Comparison of ENCODE assay signal across 8 cellular contexts in the genomic region with DNA sequence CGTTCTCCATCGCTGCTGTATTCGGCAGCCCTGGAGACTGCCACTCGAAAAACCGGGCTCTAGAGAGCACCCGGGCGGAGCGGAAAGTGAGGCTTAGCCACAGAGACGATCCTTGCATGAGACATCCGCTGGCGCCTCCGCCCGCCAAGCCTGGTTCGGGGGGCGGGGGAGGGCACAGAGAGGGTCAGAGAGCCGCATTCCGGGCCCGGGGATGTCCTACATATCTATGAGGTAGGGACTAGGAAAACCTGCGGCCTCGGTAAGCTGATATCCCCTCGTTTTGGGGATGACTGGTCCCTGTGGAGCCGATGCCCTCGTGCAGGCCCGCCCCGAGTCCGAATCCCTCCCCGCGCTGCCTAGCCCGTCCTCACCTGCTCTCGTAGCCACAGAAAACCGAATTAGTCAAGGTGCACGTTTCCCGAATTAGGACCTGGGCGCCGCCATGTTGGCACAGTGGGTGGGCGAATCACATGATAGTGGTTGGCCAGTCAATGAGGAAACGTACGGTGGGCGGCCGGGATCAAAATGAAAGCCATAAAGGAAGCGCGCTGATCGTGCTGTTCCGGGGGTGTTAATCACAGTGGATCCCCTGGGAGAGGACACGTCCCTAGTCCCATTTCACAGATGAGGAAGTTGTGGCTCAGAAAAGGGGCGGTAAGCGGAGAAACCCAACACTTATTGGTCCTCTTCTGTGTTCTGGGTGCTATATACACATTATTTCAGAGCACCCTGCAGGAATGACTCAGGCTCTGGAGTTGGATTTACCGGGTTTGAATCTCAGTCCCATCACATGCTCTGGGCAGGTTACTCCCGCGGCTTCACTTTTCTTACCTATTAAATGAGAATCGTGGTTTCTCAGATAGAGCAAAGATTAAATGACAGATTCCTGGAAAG. TPM values are rescaled to one million over a fixed set of nuclear protein-coding genes. Genes with fewer than 3 reads are reported as not detected.
A peak's percentile ranks its signal among the peaks of the same experiment; 100 is the strongest.
DNase-seq lines count a peak whose midpoint lies in the region; TF ChIP-seq lines count a peak whose summit lies in the region.

A gene (minus strand): TSS at position 459 of the 894 bp plus-strand sequence. CDS start 341 bp downstream, at position 118.

- H3K36me3 ChIP-seq in mucosa of rectum (ENCODE audit: control insufficient read depth in 2 of 2, insufficient read depth in 2 of 2, low read length in 2 of 2), result peaks cover 5 to 6% of the 10 kb centered on the region in 2 donors

- H3K27me3 Mint-ChIP-seq in IgD-negative memory B cell, result no peaks in the 10 kb centered on the region

- TF ChIP-seq CTCF in AG09319 (IDR thresholded peaks at IDR 0.05; ENCODE audit: low read depth, low read length) (no peak), epithelial cell of proximal tubule (conservative IDR thresholded peaks at IDR 0.05; ENCODE audit: low read depth, low read length) (no peak)

- H3K27ac ChIP-seq in mucosa of rectum (ENCODE audit: low read depth in 2 of 2, low read length in 2 of 2), result peak within 1 kb of the TSS; percentile 54 to 74

- H3K9ac ChIP-seq in mucosa of rectum (ENCODE audit: low read depth in 1 of 2, low read length in 2 of 2), result peak within 1 kb of the TSS; percentile 76 to 81

- peak within 1 kb of the TSS; percentile 92 to 98 (median 92) for H3K27ac Mint-ChIP-seq in IgD-negative memory B cell

- no peaks in the 10 kb centered on the region for H3K27me3 ChIP-seq in mucosa of rectum (ENCODE audit: control insufficient read depth in 2 of 2, insufficient read depth in 2 of 2, low read length in 2 of 2)

- DNase-seq in AG09319 (ENCODE audit: extremely low read depth, low read depth) (peak; percentile 73), GM19240 (ENCODE audit: insufficient read length, low spot score) (peak; percentile 96), OCI-M2 (lab: John Stamatoyannopoulos, UW; ENCODE audit: unreplicated experiment) (peak; percentile 82), activated T-cell treated with anti-CD3 and anti-CD28 coated beads for 24 hours (ENCODE audit: low read depth) (peak; percentile 90), epithelial cell of proximal tubule (ENCODE audit: low read depth) (peak; percentile 62)
- peak; percentile 88 for DNase-seq in stimulated activated CD8-positive, alpha-beta memory T cell treated with anti-CD3 and anti-CD28 coated beads, Interleukin-4, amount 100 ng/mL, for 24 hours (ENCODE audit: low read depth)

- peaks cover 21 to 29% (median 25%) of the 10 kb centered on the region in 3 donors for H3K4me1 Mint-ChIP-seq in IgD-negative memory B cell

- H3K4me1 ChIP-seq in mucosa of rectum (ENCODE audit: control insufficient read depth in 2 of 2, insufficient read depth in 2 of 2, low read length in 2 of 2), result peaks cover 19 to 21% of the 10 kb centered on the region in 2 donors

- H3K9me3 ChIP-seq in mucosa of rectum (ENCODE audit: control insufficient read depth in 2 of 2, low read length in 2 of 2), result no peaks in the 10 kb centered on the region

- H3K36me3 Mint-ChIP-seq in IgD-negative memory B cell, result no peaks in the 10 kb centered on the region

- H3K4me3 Mint-ChIP-seq in IgD-negative memory B cell, result peak within 1 kb of the TSS; percentile 93 to 99 (median 98)

- H3K4me3 ChIP-seq in epithelial cell of proximal tubule (ENCODE audit: low read depth, low read length), result peak within 1 kb of the TSS; percentile 98
- H3K4me3 ChIP-seq in mucosa of rectum (ENCODE audit: low read length in 2 of 2), result peak within 1 kb of the TSS; percentile 97 to 99

- H3K9me3 Mint-ChIP-seq in IgD-negative memory B cell, result no peaks in the 10 kb centered on the region

RNA-seq across cellular contexts. Expression of the gene that starts here (rescaled TPM):
- polyA plus RNA-seq in IgD-negative memory B cell, result 30.7 TPM
- 49.9 and 56.1 TPM in 2 replicates for total RNA-seq in epithelial cell of proximal tubule

Comparison
In these comparisons a context has a peak if more than half of its experiments do, and no peak if none do; other contexts are left out.
1. Peak in every context shown above with its lines: DNase-seq, H3K4me3 ChIP-seq and H3K27ac ChIP-seq.